ENCODE assay signal across 26 cellular contexts in genomic region chr2:69316550-69316949, GRCh38.
DNase-seq lines count a peak whose midpoint lies in the region; ATAC-seq, FAIRE-seq and TF ChIP-seq lines count a peak whose summit lies in the region.
"Had no signal": no experiment of that assay in that cellular context is flagged by ENCODE, and none has a peak within 500 bp of the region (broad histone marks: within the 10 kb centered on the region; RNA-seq: fewer than 3 reads in every experiment).

No MANE protein-coding gene starts in this region.

- DNase-seq in A549 (ENCODE audit: low read depth in 1 of 2, low spot score in 1 of 2) = no peak
- DNase-seq in Calu3 = no peak
- no peak for DNase-seq in GM12878 (ENCODE audit: low read depth, low spot score)
- DNase-seq in mesenchymal stem cell = no peak
- no peak for DNase-seq in OCI-LY7 (ENCODE audit: low spot score)
- no peak for DNase-seq in UCSD-AML1 (lab: John Stamatoyannopoulos, UW; ENCODE audit: unreplicated experiment)
- DNase-seq: 8988T; AML-193; Caco-2; CD4-positive, alpha-beta T cell; CD8-positive, alpha-beta T cell; DMS 273 treated with DMSO at 0.1 percent for 48 hours; DMS153; DMS53; DMS79; DND-41; EL; GDM1 had no signal

- H2AK5ac ChIP-seq in mesenchymal stem cell (ENCODE audit: low read length, severe bottlenecking) = no peak overlapping the region

- H3K9ac ChIP-seq in GM12878 (ENCODE audit: control insufficient read depth, insufficient read depth, low read length) (no peak overlapping the region), mesenchymal stem cell (ENCODE audit: low read length) (no peak overlapping the region)
- H3K9ac ChIP-seq: BLaER1 treated with 17β-estradiol and CSF1 and Interleukin-3, amounts not matched to agents 10 nM and 100 nM had no signal

- no peak overlapping the region for H3K18ac ChIP-seq in mesenchymal stem cell (ENCODE audit: low read depth in 1 of 2, low read length in 2 of 2)

- no peak overlapping the region for H3K14ac ChIP-seq in mesenchymal stem cell (ENCODE audit: low read length in 2 of 2)

- no peak overlapping the region for H3K4me3 Mint-ChIP-seq in Calu3 (ENCODE audit: low read depth, unreplicated experiment)
- H3K4me3 Mint-ChIP-seq: B cell; CD4-positive, alpha-beta T cell; CD8-positive, alpha-beta T cell had no signal

- no peak overlapping the region for H2BK12ac ChIP-seq in mesenchymal stem cell (ENCODE audit: low read length in 2 of 2)

- no peak overlapping the region for H2BK15ac ChIP-seq in mesenchymal stem cell (ENCODE audit: low read depth, poor library complexity, severe bottlenecking)

- RAD21 ChIA-PET in GM12878 (lab: Charles Lee; ENCODE audit: unreplicated experiment) = no interaction called here

- no peak for FAIRE-seq in A549 (lab: Jason Lieb, UNC)
- FAIRE-seq in GM12878 (lab: Jason Lieb, UNC) = no peak
- FAIRE-seq: A204.1, GM12891, GM19239 had no signal

- intact Hi-C loops in Calu3 (cut with micrococcal nuclease; ENCODE audit: unreplicated experiment) = no loop called here
- intact Hi-C loops in GM12878 (cut with micrococcal nuclease; ENCODE audit: unreplicated experiment) = no loop called here
- intact Hi-C loops in OCI-LY7 (cut with micrococcal nuclease; ENCODE audit: unreplicated experiment) = no loop called here

- TF ChIP-seq RAD21 in A549 (conservative IDR thresholded peaks at IDR 0.05 in 1 of 2, IDR thresholded peaks at IDR 0.05 in 1 of 2) = no peak
- no peak for TF ChIP-seq RAD21 in GM12878 (IDR thresholded peaks at IDR 0.05; ENCODE audit: insufficient read depth, low read depth, low read length)

- no peak for TF ChIP-seq POLR2A in A549 (IDR thresholded peaks at IDR 0.05; ENCODE audit: low read length)
- no peak for TF ChIP-seq POLR2A in GM12878 (IDR thresholded peaks at IDR 0.05; ENCODE audit: low read depth, low read length)

- no peaks in the 10 kb centered on the region for H3K27me3 ChIP-seq in GM12878 (replicated peaks in 1 of 2; ENCODE audit: control insufficient read depth in 2 of 2, insufficient read depth in 2 of 2, low read length in 1 of 2)
- no peaks in the 10 kb centered on the region for H3K27me3 ChIP-seq in mesenchymal stem cell (ENCODE audit: control insufficient read depth in 1 of 2, insufficient read depth in 1 of 2, low read length in 2 of 2)
- H3K27me3 ChIP-seq: BLaER1 treated with 17β-estradiol and CSF1 and Interleukin-3, amounts not matched to agents 10 nM and 100 nM had no signal

- H2AFZ ChIP-seq in GM12878 (ENCODE audit: control insufficient read depth, low read depth, low read length) (no peak overlapping the region), mesenchymal stem cell (ENCODE audit: low read depth, low read length) (no peak overlapping the region), OCI-LY7 (ENCODE audit: low read length) (no peak overlapping the region)

- H3K79me2 ChIP-seq in GM12878 (ENCODE audit: control insufficient read depth, insufficient read depth, low read length) (no peaks in the 10 kb centered on the region), OCI-LY7 (ENCODE audit: insufficient read depth, low read depth, low read length) (no peaks in the 10 kb centered on the region)

- H3K9me3 ChIP-seq in A549 (peaks cover 22% of the 10 kb centered on the region), HEK293 (ENCODE audit: control insufficient read depth, insufficient read depth, low read depth, low read length) (no peaks in the 10 kb centered on the region), GM12878 (replicated peaks; ENCODE audit: control insufficient read depth, insufficient read depth, low read length) (no peaks in the 10 kb centered on the region; the same call in 2 of the 3 replicates), mesenchymal stem cell (ENCODE audit: control insufficient read depth, low read length) (peaks cover 19% of the 10 kb centered on the region), OCI-LY7 (ENCODE audit: low read length) (no peaks in the 10 kb centered on the region)

- H3K36me3 Mint-ChIP-seq in Calu3 (ENCODE audit: insufficient read depth, unreplicated experiment) = peaks cover 70% of the 10 kb centered on the region

- H4K8ac ChIP-seq in mesenchymal stem cell (ENCODE audit: low read length) = no peak overlapping the region

- H3K36me3 ChIP-seq in HEK293 (ENCODE audit: control insufficient read depth in 2 of 2, insufficient read depth in 1 of 2, low read length in 2 of 2) (peaks cover 0 to 3% of the 10 kb centered on the region in 2 experiments; a peak in 1 of 3 replicates), GM12878 (ENCODE audit: control insufficient read depth in 2 of 2, insufficient read depth in 2 of 2, low read length in 1 of 2) (peaks cover 0 to 8% of the 10 kb centered on the region in 2 experiments; a peak in 1 of 4 replicates), mesenchymal stem cell (ENCODE audit: control insufficient read depth in 1 of 2, insufficient read depth in 2 of 2, low read depth in 1 of 2, low read length in 2 of 2) (peaks cover 16 to 56% of the 10 kb centered on the region in 2 experiments), OCI-LY7 (ENCODE audit: insufficient read depth, low read length) (no peaks in the 10 kb centered on the region; the same call in 1 of the 2 replicates)

- TF ChIP-seq EP300 in A549 (IDR thresholded peaks at IDR 0.05) (no peak), GM12878 (IDR thresholded peaks at IDR 0.05; ENCODE audit: borderline replicate concordance in 1 of 2, control insufficient read depth in 1 of 2, low read depth in 2 of 2, low read length in 2 of 2) (no peak)

- TF ChIP-seq CTCF in A549 (IDR thresholded peaks at IDR 0.05) (no peak), Calu3 (IDR thresholded peaks at IDR 0.05; ENCODE audit: unreplicated experiment) (no peak), HEK293 (tag by site-specific recombination; IDR thresholded peaks at IDR 0.05) (no peak), GM12878 (IDR thresholded peaks at IDR 0.05 in 2 of 3, conservative IDR thresholded peaks at IDR 0.05 in 1 of 3; ENCODE audit: control insufficient read depth in 2 of 3, extremely low read depth in 1 of 3, insufficient read depth in 1 of 3, low read depth in 3 of 3, low read length in 3 of 3) (no peak), OCI-LY7 (conservative IDR thresholded peaks at IDR 0.05; ENCODE audit: low read length) (no peak)

- POLR2A ChIA-PET in A549 (lab: Yijun Ruan, JAX) = no interaction called here
- POLR2A ChIA-PET in HEK293 (lab: Yijun Ruan, JAX) = no interaction called here
- POLR2A ChIA-PET in GM12878 (lab: Charles Lee) = no interaction called here
- POLR2A ChIA-PET in OCI-LY7 (lab: Charles Lee) = no interaction called here

- H3K79me1 ChIP-seq in mesenchymal stem cell (replicated peaks; ENCODE audit: low read length, poor library complexity, severe bottlenecking) = no peaks in the 10 kb centered on the region

- H2BK120ac ChIP-seq in mesenchymal stem cell (ENCODE audit: low read depth, low read length) = no peak overlapping the region

- H3K4me2 ChIP-seq in A549 (no peak overlapping the region), GM12878 (ENCODE audit: control insufficient read depth, insufficient read depth) (no peak overlapping the region), mesenchymal stem cell (ENCODE audit: low read length, poor library complexity, severe bottlenecking) (no peak overlapping the region), OCI-LY7 (ENCODE audit: low read length) (no peak overlapping the region)
- H3K4me2 ChIP-seq: BLaER1 treated with 17β-estradiol and CSF1 and Interleukin-3, amounts not matched to agents 10 nM and 100 nM had no signal

- H3K23ac ChIP-seq in mesenchymal stem cell (ENCODE audit: low read length in 2 of 2) = no peak overlapping the region

- no peaks in the 10 kb centered on the region for H3K9me2 ChIP-seq in OCI-LY7 (ENCODE audit: insufficient read depth, low read length)

- H4K91ac ChIP-seq in mesenchymal stem cell (ENCODE audit: low read length) = no peak overlapping the region

- H4K20me1 ChIP-seq in GM12878 (ENCODE audit: control insufficient read depth, insufficient read depth) = no peaks in the 10 kb centered on the region
- H4K20me1 ChIP-seq in OCI-LY7 (ENCODE audit: insufficient read depth, low read length) = no peaks in the 10 kb centered on the region
- H4K20me1 ChIP-seq: BLaER1 treated with 17β-estradiol and CSF1 and Interleukin-3, amounts not matched to agents 10 nM and 100 nM had no signal

- H3K27me3 Mint-ChIP-seq in Calu3 (ENCODE audit: unreplicated experiment) = no peaks in the 10 kb centered on the region
- H3K27me3 Mint-ChIP-seq: B cell; CD4-positive, alpha-beta T cell had no signal

- peaks cover 3% of the 10 kb centered on the region for H3K9me3 Mint-ChIP-seq in Calu3 (ENCODE audit: low read depth, unreplicated experiment)

- H3K4ac ChIP-seq in mesenchymal stem cell (ENCODE audit: low read depth in 1 of 2, low read length in 2 of 2) = no peak overlapping the region

- no peak overlapping the region for H2BK5ac ChIP-seq in mesenchymal stem cell (ENCODE audit: low read depth, low read length, poor library complexity, severe bottlenecking)

- in situ Hi-C loops in GM12878 (cut with MboI) = no loop called here

- H3K4me1 ChIP-seq in A549 (peaks cover 6% of the 10 kb centered on the region; the same call in 1 of the 3 replicates), HEK293 (ENCODE audit: control insufficient read depth, insufficient read depth, low read length) (no peaks in the 10 kb centered on the region; the same call in 1 of the 2 replicates), GM12878 (ENCODE audit: control insufficient read depth, insufficient read depth, low read length) (no peaks in the 10 kb centered on the region), mesenchymal stem cell (ENCODE audit: control insufficient read depth, insufficient read depth, low read depth, low read length) (no peaks in the 10 kb centered on the region), OCI-LY7 (ENCODE audit: insufficient read depth, low read length, poor library complexity, severe bottlenecking) (no peaks in the 10 kb centered on the region)
- H3K4me1 ChIP-seq: BLaER1 treated with 17β-estradiol and CSF1 and Interleukin-3, amounts not matched to agents 10 nM and 100 nM; Caco-2 had no signal

- peak overlapping the region; percentile 24 for H3K27ac Mint-ChIP-seq in Calu3 (ENCODE audit: unreplicated experiment)
- H3K27ac Mint-ChIP-seq: B cell; CD4-positive, alpha-beta T cell; CD8-positive, alpha-beta T cell had no signal

- BruUV-seq in Calu3 (replicated peaks; lab: Mats Ljungman, UMichigan) = no TSS peak
- no TSS peak for BruUV-seq in GM12878 (replicated peaks; lab: Mats Ljungman, UMichigan)
- BruUV-seq in OCI-LY7 (replicated peaks; lab: Mats Ljungman, UMichigan) = no TSS peak

- H3K4me1 Mint-ChIP-seq in Calu3 (ENCODE audit: low read depth, unreplicated experiment) = peaks cover 8% of the 10 kb centered on the region
- H3K4me1 Mint-ChIP-seq: B cell had no signal

- SMC1A ChIA-PET in GM12878 (lab: Charles Lee; ENCODE audit: uncharacterized antibody, unreplicated experiment) = no interaction called here

- H3K4me3 ChIP-seq in A549 = no peak overlapping the region
- H3K4me3 ChIP-seq in HEK293 (ENCODE audit: low read depth, low read length) = no peak overlapping the region
- no peak overlapping the region for H3K4me3 ChIP-seq in GM12878
- H3K4me3 ChIP-seq in mesenchymal stem cell (ENCODE audit: insufficient read depth in 1 of 2, low read depth in 1 of 2, low read length in 2 of 2) = no peak overlapping the region
- no peak overlapping the region for H3K4me3 ChIP-seq in OCI-LY7 (ENCODE audit: low read depth, low read length, poor library complexity, severe bottlenecking)
- H3K4me3 ChIP-seq: BLaER1 treated with 17β-estradiol and CSF1 and Interleukin-3, amounts not matched to agents 10 nM and 100 nM had no signal

- ATAC-seq in A549 (no peak), GM12878 (no peak), GM19397 (IDR thresholded peaks at IDR 0.05; ENCODE audit: unreplicated experiment) (no peak)
- ATAC-seq: CD8-positive, alpha-beta T cell had no signal

- CTCF ChIA-PET in A549 (lab: Yijun Ruan, JAX) (interaction anchor here (6.2 kb wide), 1 partner anchor 9 kb away, joined by 44 read pairs; no protein-coding TSS in a partner anchor), Calu3 (lab: Charles Lee) (no interaction called here), HEK293 (lab: Yijun Ruan, JAX) (interaction anchor here (0.6 to 2.1 kb wide), 2 partner anchors 10 to 359 kb away, joined by 3 to 8 read pairs; no protein-coding TSS in a partner anchor), GM12878 (lab: Yijun Ruan, JAX) (no interaction called here), OCI-LY7 (lab: Charles Lee; ENCODE audit: unreplicated experiment) (no interaction called here)

- no peak overlapping the region for H3K27ac ChIP-seq in A549
- no peak overlapping the region for H3K27ac ChIP-seq in HEK293 (ENCODE audit: extremely low read depth, low read depth, low read length)
- H3K27ac ChIP-seq in GM12878 (ENCODE audit: control insufficient read depth, insufficient read depth) = no peak overlapping the region
- no peak overlapping the region for H3K27ac ChIP-seq in mesenchymal stem cell (ENCODE audit: low read length, poor library complexity, severe bottlenecking)
- no peak overlapping the region for H3K27ac ChIP-seq in OCI-LY7 (ENCODE audit: low read depth, low read length, poor library complexity, severe bottlenecking)
- H3K27ac ChIP-seq: BLaER1 treated with 17β-estradiol and CSF1 and Interleukin-3, amounts not matched to agents 10 nM and 100 nM; C4-2B had no signal

Comparison
In these comparisons a context has a peak if more than half of its experiments do, and no peak if none do; other contexts are left out.
1. CTCF ChIA-PET loops: an anchor here in A549 (6.2 kb wide) and HEK293 (0.6 to 2.1 kb wide); none called in Calu3, GM12878 and OCI-LY7.